In genomic region chr7:65216469-65216868, GRCh38 we compare ENCODE assay signal across 8 cellular contexts.
DNase-seq lines count a peak whose midpoint lies in the region; ATAC-seq and TF ChIP-seq lines count a peak whose summit lies in the region.

No MANE protein-coding gene starts in this region.

- H3K27me3 ChIP-seq in AG04450 (ENCODE audit: control insufficient read depth, insufficient read depth, low read length) (peaks cover 2% of the 10 kb centered on the region), HL-60 (ENCODE audit: insufficient read depth, poor library complexity, severe bottlenecking) (no peaks in the 10 kb centered on the region), Panc1 (ENCODE audit: control insufficient read depth, insufficient read depth, low read length) (no peaks in the 10 kb centered on the region)

- H3K9me3 ChIP-seq in AG04450 (ENCODE audit: control insufficient read depth, insufficient read depth, low read length), result no peaks in the 10 kb centered on the region
- H3K9me3 ChIP-seq in Panc1 (ENCODE audit: control insufficient read depth, insufficient read depth, low read depth, low read length), result no peaks in the 10 kb centered on the region

- H3K36me3 ChIP-seq in Panc1 (ENCODE audit: control insufficient read depth, insufficient read depth, low read length), result no peaks in the 10 kb centered on the region

- intact Hi-C loops in Panc1 (cut with micrococcal nuclease; ENCODE audit: unreplicated experiment), result loop anchor here (1.0 kb wide), 1 partner anchor 91 kb away; no protein-coding TSS in a partner anchor
- intact Hi-C loops in left ventricle myocardium superior (cut with micrococcal nuclease), result no loop called here

- H3K27ac ChIP-seq in AG04450 (ENCODE audit: low read depth, low read length) (no peak overlapping the region), HL-60 (replicated peaks) (no peak overlapping the region), Panc1 (ENCODE audit: low read length) (no peak overlapping the region)

- POLR2A ChIA-PET in AG04450 (lab: Yijun Ruan, JAX), result no interaction called here
- POLR2A ChIA-PET in Panc1 (lab: Charles Lee), result no interaction called here

- DNase-seq in AG04450 (ENCODE audit: low read depth, low spot score) (no peak), HL-60 (ENCODE audit: low read depth in 1 of 2, low spot score in 1 of 2) (peak in 1 of 2 experiments; percentile 48), Panc1 (ENCODE audit: low read depth, low spot score) (peak; percentile 17), left ventricle myocardium superior (peak; percentile 42)
- DNase-seq in activated effector memory CD4-positive, alpha-beta T cell treated with Interleukin-2 at 50 U/mL for 16 hours, result peak; percentile 25
- peak; percentile 45 for DNase-seq in stimulated activated CD4-positive, alpha-beta T cell treated with anti-CD3 and anti-CD28 coated beads, Interleukin-2, amount 100 ng/mL, for 4 hours (ENCODE audit: low read depth)

- ATAC-seq in GM18873 (IDR thresholded peaks at IDR 0.05; ENCODE audit: low FRiP score, unreplicated experiment) (peak; percentile 66), Panc1 (peak; percentile 83), left ventricle myocardium superior (no peak), HG03045 (IDR thresholded peaks at IDR 0.05; ENCODE audit: unreplicated experiment) (no peak)

- H3K4me1 ChIP-seq in Panc1 (ENCODE audit: control insufficient read depth, insufficient read depth, low read length), result no peaks in the 10 kb centered on the region

- H3K4me3 ChIP-seq in AG04450 (ENCODE audit: low read depth, low read length) (no peak overlapping the region), HL-60 (replicated peaks; ENCODE audit: insufficient read depth, low read length) (no peak overlapping the region), Panc1 (ENCODE audit: low read depth in 2 of 2, low read length in 2 of 2) (no peak overlapping the region)

- BruUV-seq in Panc1 (replicated peaks; lab: Mats Ljungman, UMichigan), result no TSS peak

- peak; percentile 64 for TF ChIP-seq CTCF in AG04450 (IDR thresholded peaks at IDR 0.05; ENCODE audit: low read depth, low read length)
- TF ChIP-seq CTCF in HL-60 (IDR thresholded peaks at IDR 0.05; ENCODE audit: insufficient read depth, low read length), result peak; percentile 17
- peak; percentile 80 for TF ChIP-seq CTCF in Panc1 (IDR thresholded peaks at IDR 0.05)

- CTCF ChIA-PET in AG04450 (lab: Charles Lee) (interaction anchor here (0.6 to 0.7 kb wide), 2 partner anchors 38 to 92 kb away, joined by 3 to 5 read pairs; no protein-coding TSS in a partner anchor), Panc1 (lab: Charles Lee) (interaction anchor here (0.6 to 1.1 kb wide), 5 partner anchors 52 to 506 kb away, joined by 3 to 15 read pairs (median 5); no protein-coding TSS in a partner anchor)

- in situ Hi-C loops in Panc1 (cut with HindIII; ENCODE audit: low pct_unique_long_range_greater_than_20kb, low sequenced_read_pairs), result no loop called here

Comparison
In these comparisons a context has a peak if more than half of its experiments do, and no peak if none do; other contexts are left out.
1. CTCF ChIP-seq: peak in every context shown above with its lines; median percentile 80 in Panc1; 64 in AG04450; 17 in HL-60.
2. ATAC-seq: peak in GM18873 (single experiment) and Panc1 (single experiment); none in left ventricle myocardium superior (single experiment) and HG03045 (single experiment).